In the genomic region with DNA sequence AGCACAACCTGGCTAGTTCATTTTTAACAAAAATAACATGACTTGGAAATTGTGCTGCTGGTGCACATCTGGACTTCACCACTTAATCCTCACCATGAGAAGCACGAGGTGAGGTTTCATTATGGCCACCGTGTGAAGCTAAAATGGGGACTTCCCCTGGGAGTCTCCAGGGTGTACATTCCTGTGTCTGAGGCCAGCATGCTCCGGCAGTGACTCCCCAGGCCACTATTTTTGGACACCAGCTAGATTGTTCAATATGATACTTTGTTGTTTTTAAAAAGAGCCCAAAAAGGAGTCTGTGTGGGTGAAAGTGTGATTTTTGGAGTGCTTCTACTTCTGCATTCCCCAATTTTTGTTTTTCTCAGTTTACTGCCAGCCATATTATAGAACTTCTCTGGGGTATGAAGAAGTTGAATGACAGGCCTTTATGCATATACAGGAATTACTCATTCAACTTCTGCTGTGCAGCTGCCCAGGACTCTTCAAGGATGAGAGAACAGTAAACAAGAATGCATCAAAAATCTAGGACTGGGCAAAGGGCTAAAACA, we compare ENCODE assay signal across 10 cellular contexts. TPM values are rescaled to one million over a fixed set of nuclear protein-coding genes. Genes with fewer than 3 reads are reported as not detected.
DNase-seq lines count a peak whose midpoint lies in the region; ATAC-seq and TF ChIP-seq lines count a peak whose summit lies in the region.
"Had no signal": no experiment of that assay in that cellular context is flagged by ENCODE, and none has a peak within 500 bp of the region (broad histone marks: within the 10 kb centered on the region; RNA-seq: fewer than 3 reads in every experiment).

No MANE protein-coding gene starts in this region.

- DNase-seq in GM04503 (ENCODE audit: low read depth): peak; percentile 7
- peak; percentile 5 for DNase-seq in fibroblast of peridontal ligament (ENCODE audit: extremely low read depth)
- DNase-seq in T1000 (lab: John Stamatoyannopoulos, UW): no peak
- DNase-seq in cerebellar nuclear complex (lab: John Stamatoyannopoulos, UW): no peak
- no peak for DNase-seq in stimulated activated CD4-positive, alpha-beta T cell treated with anti-CD3 and anti-CD28 coated beads, Interleukin-4, amount 100 ng/mL, for 1 hour
- no peak for DNase-seq in suprapubic skin (ENCODE audit: low spot score in 2 of 2)

- H3K27me3 ChIP-seq in suprapubic skin: no peaks in the 10 kb centered on the region

- no peak for TF ChIP-seq EP300 in suprapubic skin (IDR thresholded peaks at IDR 0.05)

- 4% methylated on average over 3 of the region's 3 CpGs for WGBS in suprapubic skin

- no peaks in the 10 kb centered on the region for H3K4me1 ChIP-seq in suprapubic skin

- no peak for TF ChIP-seq CTCF in suprapubic skin (IDR thresholded peaks at IDR 0.05)

- no peaks in the 10 kb centered on the region for H3K36me3 ChIP-seq in suprapubic skin

- no peak for TF ChIP-seq POLR2A in suprapubic skin (IDR thresholded peaks at IDR 0.05)

- H3K4me3 ChIP-seq in suprapubic skin: no peak overlapping the region

- ATAC-seq in GM21381 (IDR thresholded peaks at IDR 0.05; ENCODE audit: unreplicated experiment) (peak; percentile 92), HG03342 (IDR thresholded peaks at IDR 0.05; ENCODE audit: unreplicated experiment) (peak; percentile 96)
- ATAC-seq: Panc1 had no signal

- H3K9me3 ChIP-seq in suprapubic skin: no peaks in the 10 kb centered on the region

- H3K27ac ChIP-seq in suprapubic skin: no peak overlapping the region

RNA-seq across cellular contexts. Expression of a gene that starts 16.9 kb away (rescaled TPM):
- not detected for total RNA-seq in suprapubic skin
- total RNA-seq: mesothelial cell of epicardium had no signal

RNA-seq across cellular contexts. Expression of a gene that starts 33.1 kb away (rescaled TPM):
- 10 to 100 TPM; 18.1 to 70.5 (median 26.4) TPM for total RNA-seq in suprapubic skin

Comparison
In these comparisons a context has a peak if more than half of its experiments do, and no peak if none do; other contexts are left out.
1. DNase-seq: peak in GM04503 (single experiment) and fibroblast of peridontal ligament (single experiment); none in T1000 (single experiment), cerebellar nuclear complex (0 of 2), stimulated activated CD4-positive, alpha-beta T cell treated with anti-CD3 and anti-CD28 coated beads, Interleukin-4, amount 100 ng/mL, for 1 hour (single experiment) and suprapubic skin (0 of 2).